16 cellular contexts compared by ENCODE assay signal in genomic region chr20:60053125-60053812, GRCh38.
A peak's percentile ranks its signal among the peaks of the same experiment; 100 is the strongest.
DNase-seq lines count a peak whose midpoint lies in the region; ATAC-seq and TF ChIP-seq lines count a peak whose summit lies in the region.
"Had no signal": no experiment of that assay in that cellular context is flagged by ENCODE, and none has a peak within 500 bp of the region (broad histone marks: within the 10 kb centered on the region; RNA-seq: fewer than 3 reads in every experiment).

No MANE protein-coding gene starts in this region.

- intact Hi-C loops in left lung (cut with DNase I) = no loop called here

- no peaks in the 10 kb centered on the region for H3K9me3 Mint-ChIP-seq in natural killer cell treated with Interleukin-12 subunit alpha and Interleukin-12 subunit beta and Interleukin-15 and Interleukin-18, amount 100 ng/mL, for 72 hours
- H3K9me3 Mint-ChIP-seq: H9; stimulated activated memory B cell treated with anti-CD40 and anti-IgM and Interleukin-4, amounts not matched to agents 10 μg/mL and 1 μg/mL and 100 μg/mL, for 72 hours had no signal

- peak overlapping the region in 1 of 2 donors; percentile 96 for H3K27ac ChIP-seq in left lung

- no peaks in the 10 kb centered on the region for H3K36me3 ChIP-seq in left lung

- H3K4me3 ChIP-seq in LNCaP clone FGC (ENCODE audit: low read depth, low read length) (no peak overlapping the region), left lung (no peak overlapping the region)
- H3K4me3 ChIP-seq: smooth muscle cell had no signal

- no peaks in the 10 kb centered on the region for H3K36me3 Mint-ChIP-seq in natural killer cell treated with Interleukin-12 subunit alpha and Interleukin-12 subunit beta and Interleukin-15 and Interleukin-18, amount 100 ng/mL, for 72 hours
- H3K36me3 Mint-ChIP-seq: activated naive CD8-positive, alpha-beta T cell; stimulated activated memory B cell treated with anti-CD40 and anti-IgM and Interleukin-4, amounts not matched to agents 10 μg/mL and 1 μg/mL and 100 μg/mL, for 72 hours had no signal

- peaks cover 49 to 54% of the 10 kb centered on the region in 2 donors for H3K4me1 Mint-ChIP-seq in natural killer cell treated with Interleukin-12 subunit alpha and Interleukin-12 subunit beta and Interleukin-15 and Interleukin-18, amount 100 ng/mL, for 72 hours (ENCODE audit: low read depth in 2 of 2)

- no peak for TF ChIP-seq POLR2A in erythroblast (IDR thresholded peaks at IDR 0.05; ENCODE audit: low read length)

- H3K27me3 ChIP-seq in left lung = peaks cover 0 to 26% of the 10 kb centered on the region in 2 donors

- no peaks in the 10 kb centered on the region for H3K27me3 Mint-ChIP-seq in natural killer cell treated with Interleukin-12 subunit alpha and Interleukin-12 subunit beta and Interleukin-15 and Interleukin-18, amount 100 ng/mL, for 72 hours
- H3K27me3 Mint-ChIP-seq: activated naive CD8-positive, alpha-beta T cell had no signal

- TF ChIP-seq CTCF in LNCaP clone FGC (IDR thresholded peaks at IDR 0.05; ENCODE audit: control insufficient read depth, extremely low read depth, insufficient read depth) = no peak
- no peak for TF ChIP-seq CTCF in left lung (IDR thresholded peaks at IDR 0.05)

- peak overlapping the region; percentile 1 to 42 for H3K27ac Mint-ChIP-seq in natural killer cell treated with Interleukin-12 subunit alpha and Interleukin-12 subunit beta and Interleukin-15 and Interleukin-18, amount 100 ng/mL, for 72 hours
- H3K27ac Mint-ChIP-seq: activated naive CD8-positive, alpha-beta T cell; H9; stimulated activated memory B cell treated with anti-CD40 and anti-IgM and Interleukin-4, amounts not matched to agents 10 μg/mL and 1 μg/mL and 100 μg/mL, for 72 hours had no signal

- H3K9me3 ChIP-seq in left lung = no peaks in the 10 kb centered on the region

- no peak for ATAC-seq in natural killer cell treated with Interleukin-12 subunit alpha and Interleukin-12 subunit beta and Interleukin-15 and Interleukin-18, amount 100 ng/mL, for 72 hours
- no peak for ATAC-seq in left lung
- ATAC-seq: stimulated activated memory B cell treated with anti-CD40 and anti-IgM and Interleukin-4, amounts not matched to agents 10 μg/mL and 1 μg/mL and 100 μg/mL, for 72 hours had no signal

- H3K4me1 ChIP-seq in left lung = peaks cover 6 to 73% of the 10 kb centered on the region in 2 donors

- peak overlapping the region; percentile 41 for H3K4me3 Mint-ChIP-seq in natural killer cell treated with Interleukin-12 subunit alpha and Interleukin-12 subunit beta and Interleukin-15 and Interleukin-18, amount 100 ng/mL, for 72 hours
- H3K4me3 Mint-ChIP-seq: activated naive CD8-positive, alpha-beta T cell; H9; stimulated activated memory B cell treated with anti-CD40 and anti-IgM and Interleukin-4, amounts not matched to agents 10 μg/mL and 1 μg/mL and 100 μg/mL, for 72 hours had no signal

- peak; percentile 29 for DNase-seq in NCI-H82 (lab: John Stamatoyannopoulos, UW)
- no peak for DNase-seq in NCI-H82 treated with DMSO at 0.1 percent for 48 hours (lab: John Stamatoyannopoulos, UW; ENCODE audit: unreplicated experiment)
- peak; percentile 98 for DNase-seq in LNCaP clone FGC (ENCODE audit: low read depth)
- peak; percentile 50 for DNase-seq in NCI-H748 treated with DMSO at 0.1 percent for 48 hours (lab: John Stamatoyannopoulos, UW)
- no peak for DNase-seq in natural killer cell treated with Interleukin-12 subunit alpha and Interleukin-12 subunit beta and Interleukin-15 and Interleukin-18, amount 100 ng/mL, for 72 hours (ENCODE audit: low spot score)
- DNase-seq in left lung = no peak
- no peak for DNase-seq in amniotic stem cell (lab: John Stamatoyannopoulos, UW)
- DNase-seq in erythroblast (lab: John Stamatoyannopoulos, UW) = no peak
- DNase-seq: activated T-cell treated with anti-CD3 and anti-CD28 coated beads, Interleukin-2, amount 50 U/mL, for 1 hour; H9; hippocampal formation; NCI-H187; T-helper 9 cell had no signal

Comparison
In these comparisons a context has a peak if more than half of its experiments do, and no peak if none do; other contexts are left out.
1. DNase-seq: peak in NCI-H82 (single experiment), LNCaP clone FGC (single experiment) and NCI-H748 treated with DMSO at 0.1 percent for 48 hours (single experiment); none in NCI-H82 treated with DMSO at 0.1 percent for 48 hours (single experiment), natural killer cell treated with Interleukin-12 subunit alpha and Interleukin-12 subunit beta and Interleukin-15 and Interleukin-18, amount 100 ng/mL, for 72 hours (single experiment), left lung (0 of 2), amniotic stem cell (single experiment) and erythroblast (0 of 2).